Comparison of ENCODE assay signal across 1 cellular context in genomic region chr12:31555466-31555865, GRCh38. TPM values are rescaled to one million over a fixed set of nuclear protein-coding genes. Genes with fewer than 3 reads are reported as not detected.
"Had no signal": no experiment of that assay in that cellular context is flagged by ENCODE, and none has a peak within 500 bp of the region (broad histone marks: within the 10 kb centered on the region; RNA-seq: fewer than 3 reads in every experiment).

No MANE protein-coding gene starts in this region.

RNA-seq across cellular contexts. Expression of gene DENND5B, which starts 35.5 kb away (rescaled TPM):
- total RNA-seq: activated CD4-positive, alpha-beta T cell treated with anti-CD3 and anti-CD28 coated beads, Interleukin-2, amount 10 ng/mL, durations not matched to agents 24 days and 14 days had no signal
